In the genomic region with DNA sequence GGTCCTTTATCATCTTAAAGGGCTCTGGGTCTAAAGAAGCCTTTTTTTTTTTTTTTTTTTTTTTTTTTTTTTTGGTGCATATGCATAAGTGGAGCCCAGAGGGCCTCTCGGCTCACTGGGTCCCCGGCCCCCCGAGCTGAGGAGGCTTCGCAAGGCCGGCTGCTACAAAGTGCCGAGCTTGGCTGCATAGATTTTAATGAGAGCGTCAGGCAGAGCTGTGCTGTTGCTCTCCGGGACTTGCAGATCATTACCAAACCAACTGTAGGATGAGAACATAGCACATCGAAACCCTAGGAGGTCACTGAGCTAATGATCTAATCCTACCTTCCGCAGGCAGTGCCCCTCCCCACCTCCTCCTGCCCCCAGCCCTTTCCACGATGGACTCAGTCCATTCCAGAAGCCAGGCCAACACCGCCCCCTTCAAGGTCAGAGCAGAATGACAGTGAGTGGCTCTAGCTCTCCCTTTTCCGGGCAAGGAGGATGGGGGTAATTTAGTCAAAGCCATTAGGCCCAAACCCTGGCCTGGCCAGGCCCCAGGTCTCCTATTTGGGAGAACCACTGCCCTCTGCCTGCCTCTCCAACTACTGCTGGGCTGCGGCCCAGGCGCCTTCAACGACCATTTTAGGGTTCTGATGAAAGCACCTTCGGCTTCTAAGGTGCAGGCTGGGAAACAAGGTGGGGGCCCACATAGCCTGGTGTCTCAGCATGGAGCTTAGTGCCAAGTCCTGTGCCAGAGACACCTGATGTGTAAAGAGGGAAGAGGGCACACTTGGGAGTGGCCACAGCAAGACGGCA, we compare ENCODE assay signal across 1 cellular context.
TF ChIP-seq lines count a peak whose summit lies in the region.

No MANE protein-coding gene starts in this region.

TF ChIP-seq in HepG2, 621 proteins besides CTCF, POLR2A, EP300 and RAD21:
- TF ChIP-seq, protein P1, sequence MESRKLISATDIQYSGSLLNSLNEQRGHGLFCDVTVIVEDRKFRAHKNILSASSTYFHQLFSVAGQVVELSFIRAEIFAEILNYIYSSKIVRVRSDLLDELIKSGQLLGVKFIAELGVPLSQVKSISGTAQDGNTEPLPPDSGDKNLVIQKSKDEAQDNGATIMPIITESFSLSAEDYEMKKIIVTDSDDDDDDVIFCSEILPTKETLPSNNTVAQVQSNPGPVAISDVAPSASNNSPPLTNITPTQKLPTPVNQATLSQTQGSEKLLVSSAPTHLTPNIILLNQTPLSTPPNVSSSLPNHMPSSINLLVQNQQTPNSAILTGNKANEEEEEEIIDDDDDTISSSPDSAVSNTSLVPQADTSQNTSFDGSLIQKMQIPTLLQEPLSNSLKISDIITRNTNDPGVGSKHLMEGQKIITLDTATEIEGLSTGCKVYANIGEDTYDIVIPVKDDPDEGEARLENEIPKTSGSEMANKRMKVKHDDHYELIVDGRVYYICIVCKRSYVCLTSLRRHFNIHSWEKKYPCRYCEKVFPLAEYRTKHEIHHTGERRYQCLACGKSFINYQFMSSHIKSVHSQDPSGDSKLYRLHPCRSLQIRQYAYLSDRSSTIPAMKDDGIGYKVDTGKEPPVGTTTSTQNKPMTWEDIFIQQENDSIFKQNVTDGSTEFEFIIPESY (CRISPR knock-in tag; IDR thresholded peaks at IDR 0.05): peak; percentile 39; the same call in 1 of the 2 replicates
